Comparison of ENCODE assay signal across 14 cellular contexts in genomic region chr6:13666194-13667105, GRCh38. TPM values are rescaled to one million over a fixed set of nuclear protein-coding genes. Genes with fewer than 3 reads are reported as not detected.
DNase-seq lines count a peak whose midpoint lies in the region; ATAC-seq and TF ChIP-seq lines count a peak whose summit lies in the region.
"Had no signal": no experiment of that assay in that cellular context is flagged by ENCODE, and none has a peak within 500 bp of the region (broad histone marks: within the 10 kb centered on the region; RNA-seq: fewer than 3 reads in every experiment).

No MANE protein-coding gene starts in this region.

- H3K36me3 Mint-ChIP-seq in activated T-cell treated with anti-CD3 and anti-CD28 coated beads, Interleukin-2, amount 50 U/mL, for 4 hours (ENCODE audit: insufficient read depth) = peaks cover 2% of the 10 kb centered on the region
- peaks cover 2% of the 10 kb centered on the region for H3K36me3 Mint-ChIP-seq in central memory CD8-positive, alpha-beta T cell (ENCODE audit: insufficient read depth)
- peaks cover 6% of the 10 kb centered on the region for H3K36me3 Mint-ChIP-seq in stimulated activated effector memory CD8-positive, alpha-beta T cell treated with anti-CD3 and anti-CD28 coated beads, Interleukin-12 subunit alpha, Interleukin-12 subunit beta, amount 100 ng/mL, for 72 hours

- H3K9me3 Mint-ChIP-seq in activated T-cell treated with anti-CD3 and anti-CD28 coated beads, Interleukin-2, amount 50 U/mL, for 4 hours = no peaks in the 10 kb centered on the region
- no peaks in the 10 kb centered on the region for H3K9me3 Mint-ChIP-seq in central memory CD8-positive, alpha-beta T cell
- no peaks in the 10 kb centered on the region for H3K9me3 Mint-ChIP-seq in stimulated activated effector memory CD8-positive, alpha-beta T cell treated with anti-CD3 and anti-CD28 coated beads, Interleukin-12 subunit alpha, Interleukin-12 subunit beta, amount 100 ng/mL, for 72 hours

- TF ChIP-seq CTCF in RWPE2 (IDR thresholded peaks at IDR 0.05; ENCODE audit: poor library complexity, severe bottlenecking) = no peak

- H3K27ac ChIP-seq in RWPE2 (ENCODE audit: poor library complexity, severe bottlenecking) = no peak overlapping the region
- H3K27ac ChIP-seq: Peyer's patch, uterus had no signal

- H3K9me3 ChIP-seq in RWPE2 (ENCODE audit: severe bottlenecking) = no peaks in the 10 kb centered on the region
- H3K9me3 ChIP-seq: Peyer's patch had no signal

- H3K36me3 ChIP-seq in RWPE2 (ENCODE audit: low read depth) = no peaks in the 10 kb centered on the region
- H3K36me3 ChIP-seq: Peyer's patch, uterus had no signal

- H3K4me3 ChIP-seq in RWPE2 (ENCODE audit: severe bottlenecking) = no peak overlapping the region
- H3K4me3 ChIP-seq: GM12878, Peyer's patch, uterus had no signal

- no peaks in the 10 kb centered on the region for H3K27me3 ChIP-seq in RWPE2 (ENCODE audit: insufficient read depth, poor library complexity, severe bottlenecking)
- H3K27me3 ChIP-seq: Peyer's patch, uterus had no signal

- no peaks in the 10 kb centered on the region for H3K27me3 Mint-ChIP-seq in activated T-cell treated with anti-CD3 and anti-CD28 coated beads, Interleukin-2, amount 50 U/mL, for 4 hours (ENCODE audit: low read depth)
- H3K27me3 Mint-ChIP-seq in central memory CD8-positive, alpha-beta T cell = no peaks in the 10 kb centered on the region

- ATAC-seq in activated T-cell treated with anti-CD3 and anti-CD28 coated beads, Interleukin-2, amount 50 U/mL, for 4 hours = peak; percentile 79 to 86
- ATAC-seq in RWPE2 (ENCODE audit: low read depth) = peak; percentile 68
- peak; percentile 70 for ATAC-seq in central memory CD8-positive, alpha-beta T cell (replicated peaks; ENCODE audit: extremely low read depth, poor library complexity, severe bottlenecking)
- peak; percentile 91 for ATAC-seq in stimulated activated effector memory CD8-positive, alpha-beta T cell treated with anti-CD3 and anti-CD28 coated beads, Interleukin-12 subunit alpha, Interleukin-12 subunit beta, amount 100 ng/mL, for 72 hours
- no peak for ATAC-seq in GM18861 (IDR thresholded peaks at IDR 0.05; ENCODE audit: unreplicated experiment)

- H3K4me1 Mint-ChIP-seq in activated T-cell treated with anti-CD3 and anti-CD28 coated beads, Interleukin-2, amount 50 U/mL, for 4 hours (ENCODE audit: low read depth) = peaks cover 88% of the 10 kb centered on the region
- peaks cover 90% of the 10 kb centered on the region for H3K4me1 Mint-ChIP-seq in central memory CD8-positive, alpha-beta T cell
- H3K4me1 Mint-ChIP-seq in stimulated activated effector memory CD8-positive, alpha-beta T cell treated with anti-CD3 and anti-CD28 coated beads, Interleukin-12 subunit alpha, Interleukin-12 subunit beta, amount 100 ng/mL, for 72 hours = peaks cover 83% of the 10 kb centered on the region

- no peak for DNase-seq in activated T-cell treated with anti-CD3 and anti-CD28 coated beads, Interleukin-2, amount 50 U/mL, for 4 hours
- no peak for DNase-seq in activated T-cell treated with anti-CD3 and anti-CD28 coated beads, Interleukin-2, amount 50 U/mL, for 48 hours
- no peak for DNase-seq in RWPE2 (ENCODE audit: low spot score)
- no peak for DNase-seq in central memory CD8-positive, alpha-beta T cell (ENCODE audit: low spot score in 2 of 2)
- no peak for DNase-seq in stimulated activated effector memory CD8-positive, alpha-beta T cell treated with anti-CD3 and anti-CD28 coated beads, Interleukin-12 subunit alpha, Interleukin-12 subunit beta, amount 100 ng/mL, for 72 hours (ENCODE audit: low spot score in 2 of 2)
- no peak for DNase-seq in H4 (ENCODE audit: low spot score)
- DNase-seq in NCI-H2171 (lab: John Stamatoyannopoulos, UW) = no peak
- DNase-seq: DMS79 treated with DMSO at 0.1 percent for 48 hours, NCI-H345, Peyer's patch, uterus had no signal

- peaks cover 24% of the 10 kb centered on the region for H3K4me1 ChIP-seq in RWPE2 (ENCODE audit: insufficient read depth, poor library complexity, severe bottlenecking)
- H3K4me1 ChIP-seq: Peyer's patch had no signal

- peak overlapping the region; percentile 76 for H3K27ac Mint-ChIP-seq in central memory CD8-positive, alpha-beta T cell (ENCODE audit: low read depth)
- H3K27ac Mint-ChIP-seq in stimulated activated effector memory CD8-positive, alpha-beta T cell treated with anti-CD3 and anti-CD28 coated beads, Interleukin-12 subunit alpha, Interleukin-12 subunit beta, amount 100 ng/mL, for 72 hours = peak overlapping the region; percentile 79
- H3K27ac Mint-ChIP-seq: mesothelial cell of epicardium had no signal

- no peak overlapping the region for H3K4me3 Mint-ChIP-seq in activated T-cell treated with anti-CD3 and anti-CD28 coated beads, Interleukin-2, amount 50 U/mL, for 4 hours
- H3K4me3 Mint-ChIP-seq in central memory CD8-positive, alpha-beta T cell = no peak overlapping the region
- H3K4me3 Mint-ChIP-seq in stimulated activated effector memory CD8-positive, alpha-beta T cell treated with anti-CD3 and anti-CD28 coated beads, Interleukin-12 subunit alpha, Interleukin-12 subunit beta, amount 100 ng/mL, for 72 hours = no peak overlapping the region
- H3K4me3 Mint-ChIP-seq: mesothelial cell of epicardium had no signal

RNA-seq across cellular contexts. Expression of gene RANBP9, which starts 45.2 kb away (rescaled TPM):
- total RNA-seq in activated T-cell treated with anti-CD3 and anti-CD28 coated beads, Interleukin-2, amount 50 U/mL, for 4 hours = 10 to 100 TPM; 49.2 to 61.3 (median 51.9) TPM
- 15.7 and 18.7 TPM in 2 replicates for total RNA-seq in H4 (2014; rRNA removed; shearing (Covaris generic))

RNA-seq across cellular contexts. Expression of gene NOL7, which starts 51.3 kb away (rescaled TPM):
- 100 to 1,000 TPM; 194 to 213 (median 201) TPM for total RNA-seq in activated T-cell treated with anti-CD3 and anti-CD28 coated beads, Interleukin-2, amount 50 U/mL, for 4 hours
- 104 and 110 TPM in 2 replicates for total RNA-seq in H4 (2014; rRNA removed; shearing (Covaris generic))
